15 cellular contexts compared by ENCODE assay signal in genomic region chr13:113500530-113501265, GRCh38.
"Had no signal": no experiment of that assay in that cellular context is flagged by ENCODE, and none has a peak within 500 bp of the region (broad histone marks: within the 10 kb centered on the region; RNA-seq: fewer than 3 reads in every experiment).

No MANE protein-coding gene starts in this region.

- H3K27ac ChIP-seq: dorsolateral prefrontal cortex, hepatocyte, neutrophil, thyroid gland had no signal

- H3K4me2 ChIP-seq: hepatocyte, smooth muscle cell had no signal

- H3K4me3 ChIP-seq: dorsolateral prefrontal cortex, gastrocnemius medialis, hepatocyte, smooth muscle cell, thyroid gland had no signal

- H3K4me1 ChIP-seq: thyroid gland had no signal

- DNase-seq: effector CD8-positive, alpha-beta T cell; gastrocnemius medialis; glutamatergic neuron; kidney; left colon; naive thymus-derived CD4-positive, alpha-beta T cell; nephron progenitor cell; stimulated activated CD4-positive, alpha-beta T cell treated with anti-CD3 and anti-CD28 coated beads, Interleukin-2, amount 100 ng/mL, for 48 hours; stimulated activated naive CD4-positive, alpha-beta T cell treated with Interleukin-2 at 50 U/mL for 16 hours; thyroid gland had no signal

- ATAC-seq: esophagus mucosa; left colon; naive thymus-derived CD4-positive, alpha-beta T cell had no signal

- H3K9me3 ChIP-seq: gastrocnemius medialis, neutrophil, thyroid gland had no signal

- H3K27me3 ChIP-seq: dorsolateral prefrontal cortex, gastrocnemius medialis, hepatocyte, neutrophil, thyroid gland had no signal
